In genomic region chr5:177425196-177425800, GRCh38 we compare ENCODE assay signal across 8 cellular contexts. TPM values are rescaled to one million over a fixed set of nuclear protein-coding genes. Genes with fewer than 3 reads are reported as not detected.
DNase-seq lines count a peak whose midpoint lies in the region; ATAC-seq and TF ChIP-seq lines count a peak whose summit lies in the region.

No MANE protein-coding gene starts in this region.

- intact Hi-C loops in psoas muscle (cut with DNase I) = no loop called here

- DNase-seq in GM12865 (ENCODE audit: low read depth) (no peak), SJSA1 (ENCODE audit: low read depth in 1 of 2, low spot score in 2 of 2) (no peak), fibroblast of mammary gland (ENCODE audit: low read depth) (no peak), psoas muscle (no peak), NCI-H2227 treated with DMSO at 0.1 percent for 48 hours (lab: John Stamatoyannopoulos, UW) (no peak), NCI-H1092 (lab: John Stamatoyannopoulos, UW) (no peak), NCI-H1694 treated with DMSO at 0.1 percent for 48 hours (lab: John Stamatoyannopoulos, UW) (no peak)
- DNase-seq in activated CD4-positive, alpha-beta T cell treated with anti-CD3 and anti-CD28 coated beads, Interleukin-2, amount 50 U/mL, for 48 hours = no peak

- H3K27ac ChIP-seq in SJSA1 = peak overlapping the region; percentile 85
- peak overlapping the region; percentile 91 for H3K27ac ChIP-seq in psoas muscle

- 48 to 60% (median 54%) methylated on average over 13 of the region's 13 CpGs for WGBS in psoas muscle, 3 donors

- H3K27me3 ChIP-seq in SJSA1 (replicated peaks) (no peaks in the 10 kb centered on the region), psoas muscle (ENCODE audit: insufficient read depth in 3 of 3, low read length in 2 of 3) (no peaks in the 10 kb centered on the region)

- TF ChIP-seq CTCF in GM12865 (IDR thresholded peaks at IDR 0.05; ENCODE audit: insufficient read depth, low read depth, low read length, missing control alignments) = no peak
- TF ChIP-seq CTCF in fibroblast of mammary gland (conservative IDR thresholded peaks at IDR 0.05; ENCODE audit: control insufficient read depth, insufficient read depth, low read depth, low read length) = no peak
- no peak for TF ChIP-seq CTCF in psoas muscle (IDR thresholded peaks at IDR 0.05)

- H3K4me3 ChIP-seq in GM12865 (ENCODE audit: low read depth, low read length) (peak overlapping the region; percentile 60), SJSA1 (peak overlapping the region; percentile 44), fibroblast of mammary gland (ENCODE audit: control insufficient read depth, low read depth, low read length) (peak overlapping the region; percentile 64), psoas muscle (peak overlapping the region; percentile 73)

- no peak for ATAC-seq in psoas muscle

- H3K4me1 ChIP-seq in SJSA1 (replicated peaks) = peaks cover 21% of the 10 kb centered on the region
- peaks cover 14% of the 10 kb centered on the region for H3K4me1 ChIP-seq in psoas muscle

- H3K36me3 ChIP-seq in SJSA1 (peaks cover 22% of the 10 kb centered on the region), psoas muscle (ENCODE audit: insufficient read depth in 1 of 2, low read depth in 1 of 2) (no peaks in the 10 kb centered on the region)

- H3K9me3 ChIP-seq in SJSA1 (replicated peaks) = no peaks in the 10 kb centered on the region
- no peaks in the 10 kb centered on the region for H3K9me3 ChIP-seq in psoas muscle

RNA-seq across cellular contexts. Expression of gene GRK6, which starts 1.2 kb away (rescaled TPM):
- 103 and 113 TPM in 2 replicates for total RNA-seq in SJSA1 (2014; rRNA removed; shearing (Covaris generic))
- total RNA-seq in psoas muscle = 10 to 100 TPM; 15.8 to 22.6 (median 19.1) TPM
- polyA plus RNA-seq in psoas muscle = 10 to 100 TPM; 12.3 to 14.6 (median 13.2) TPM

RNA-seq across cellular contexts. Expression of gene F12, which starts 15.9 kb away (rescaled TPM):
- total RNA-seq in SJSA1 (2014; rRNA removed; shearing (Covaris generic)) = 0.74 and 3.9 TPM in 2 replicates
- under 1 TPM in 1 of 4 donors, not detected in 3; 0.40 TPM for total RNA-seq in psoas muscle
- polyA plus RNA-seq in psoas muscle = under 1 TPM; 0.06 to 0.81 (median 0.09) TPM

RNA-seq across cellular contexts. Expression of gene PRR7, which starts 21.3 kb away (rescaled TPM):
- total RNA-seq in SJSA1 (2014; rRNA removed; shearing (Covaris generic)) = 7.4 and 12.6 TPM in 2 replicates
- 1 to 10 TPM in 3 of 4 donors, under 1 TPM in 1; 0.88 to 2.6 (median 1.8) TPM for total RNA-seq in psoas muscle
- polyA plus RNA-seq in psoas muscle = 1 to 10 TPM in 1 of 3 donors, under 1 TPM in 2; 0.39 to 3.8 (median 0.48) TPM

RNA-seq across cellular contexts. Expression of gene PFN3, which starts 24.8 kb away (rescaled TPM):
- total RNA-seq in SJSA1 (2014; rRNA removed; shearing (Covaris generic)) = not detected in 2 replicates
- not detected for total RNA-seq in psoas muscle
- not detected for polyA plus RNA-seq in psoas muscle

RNA-seq across cellular contexts. Expression of gene SLC34A1, which starts 41.1 kb away (rescaled TPM):
- not detected in 2 replicates for total RNA-seq in SJSA1 (2014; rRNA removed; shearing (Covaris generic))
- total RNA-seq in psoas muscle = not detected
- not detected for polyA plus RNA-seq in psoas muscle
